ENCODE assay signal across 19 cellular contexts in the genomic region with DNA sequence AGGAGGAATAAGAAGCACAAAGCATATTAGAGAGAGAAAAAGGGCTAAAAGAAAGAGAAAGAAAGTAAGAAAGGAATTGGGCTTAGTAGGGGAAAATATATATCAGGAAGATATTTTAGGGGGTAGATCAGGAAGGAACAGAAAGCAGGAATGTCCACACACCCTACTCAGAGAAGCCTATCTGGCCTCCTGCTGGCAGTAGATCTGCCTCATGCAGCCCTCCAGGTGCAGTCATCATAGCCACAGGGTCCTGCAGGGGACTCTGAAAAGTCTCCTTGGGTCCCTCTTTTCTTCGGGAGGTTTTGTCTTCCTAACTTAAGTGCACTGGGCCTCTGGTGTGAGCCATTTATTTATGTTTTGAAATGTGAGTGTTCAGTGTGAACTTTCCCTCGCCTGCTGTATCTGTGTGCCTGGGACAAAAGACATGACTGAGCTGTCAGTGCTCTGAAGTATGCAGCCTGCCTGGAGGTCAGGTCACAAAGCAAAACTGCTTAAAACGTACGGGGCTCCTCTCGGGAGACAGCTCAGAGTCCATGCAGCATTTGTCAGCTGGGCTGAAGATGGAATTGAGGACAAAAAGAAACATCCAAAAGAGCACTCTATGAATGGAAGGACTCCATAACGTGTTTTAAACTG.
DNase-seq lines count a peak whose midpoint lies in the region; ATAC-seq, FAIRE-seq and TF ChIP-seq lines count a peak whose summit lies in the region.
"Had no signal": no experiment of that assay in that cellular context is flagged by ENCODE, and none has a peak within 500 bp of the region (broad histone marks: within the 10 kb centered on the region; RNA-seq: fewer than 3 reads in every experiment).

No MANE protein-coding gene starts in this region.

- ATAC-seq in K562 (no peak), left ventricle myocardium superior (peak; percentile 79)
- no peak for ATAC-seq in activated naive CD4-positive, alpha-beta T cell treated with anti-CD3 and anti-CD28 coated beads, Interleukin-2, amount 50 U/mL, for 72 hours
- ATAC-seq: A549 had no signal

- no peaks in the 10 kb centered on the region for H3K9me1 ChIP-seq in K562 (ENCODE audit: control insufficient read depth, insufficient read depth, low read length)

- no peaks in the 10 kb centered on the region for H4K20me1 ChIP-seq in K562 (replicated peaks; ENCODE audit: control insufficient read depth, insufficient read depth, low read length)

- intact Hi-C loops in K562 (cut with micrococcal nuclease) (no loop called here), left ventricle myocardium superior (cut with micrococcal nuclease) (no loop called here)

- peaks cover 6% of the 10 kb centered on the region in 2 donors for H3K9me3 Mint-ChIP-seq in activated naive CD4-positive, alpha-beta T cell treated with anti-CD3 and anti-CD28 coated beads, Interleukin-2, amount 50 U/mL, for 72 hours

- no peak for TF ChIP-seq RAD21 in K562 (CRISPR knock-in tag; conservative IDR thresholded peaks at IDR 0.05 in 1 of 2, IDR thresholded peaks at IDR 0.05 in 1 of 2)

- CTCF ChIA-PET in K562 (lab: Yijun Ruan, JAX; ENCODE audit: low intra/inter-chr PET ratio): no interaction called here

- in situ Hi-C loops in K562 (cut with MboI): no loop called here

- POLR2A ChIA-PET in K562 (lab: Yijun Ruan, JAX): interaction anchor here (0.7 kb wide), 1 partner anchor 23 kb away, joined by 3 read pairs; no protein-coding TSS in a partner anchor

- BruUV-seq in K562 (replicated peaks; lab: Mats Ljungman, UMichigan): no TSS peak

- H3K36me3 ChIP-seq in K562 (ENCODE audit: control insufficient read depth, insufficient read depth, low read length): no peaks in the 10 kb centered on the region
- no peaks in the 10 kb centered on the region for H3K36me3 ChIP-seq in neuron (ENCODE audit: insufficient read depth, low read length)

- no peaks in the 10 kb centered on the region for H3K4me1 ChIP-seq in K562 (replicated peaks in 1 of 2; ENCODE audit: control insufficient read depth in 2 of 2, insufficient read depth in 2 of 2, low read length in 2 of 2)
- peaks cover 4% of the 10 kb centered on the region for H3K4me1 ChIP-seq in neuron (ENCODE audit: insufficient read depth, low read length)
- H3K4me1 ChIP-seq: A549 had no signal

- no peak for TF ChIP-seq EP300 in K562 (IDR thresholded peaks at IDR 0.05; ENCODE audit: low read length)

- H3K27me3 ChIP-seq in K562 (ENCODE audit: control insufficient read depth in 2 of 2, insufficient read depth in 2 of 2, low read length in 2 of 2) (no peaks in the 10 kb centered on the region), neuron (ENCODE audit: insufficient read depth, low read length) (no peaks in the 10 kb centered on the region)

- no peak overlapping the region for H3K4me3 ChIP-seq in K562
- H3K4me3 ChIP-seq in neuron (ENCODE audit: low read length): no peak overlapping the region
- H3K4me3 ChIP-seq: A549 had no signal

- no peak overlapping the region for H3K27ac Mint-ChIP-seq in activated naive CD4-positive, alpha-beta T cell treated with anti-CD3 and anti-CD28 coated beads, Interleukin-2, amount 50 U/mL, for 72 hours
- H3K27ac Mint-ChIP-seq: CD14-positive monocyte, IgD-negative memory B cell had no signal

- H2AFZ ChIP-seq in K562 (ENCODE audit: low read depth, low read length) (no peak overlapping the region), neuron (ENCODE audit: low read depth, low read length) (peak overlapping the region; percentile 47)

- FAIRE-seq in K562 (lab: Jason Lieb, UNC): peak; percentile 23
- FAIRE-seq: A549, GM18507 had no signal

- no peak overlapping the region for H3K9ac ChIP-seq in K562 (ENCODE audit: insufficient read depth in 1 of 2, low read depth in 2 of 2, low read length in 2 of 2)

- DNase-seq in ELF-1 (ENCODE audit: low read depth, low spot score): peak; percentile 33
- no peak for DNase-seq in K562 (ENCODE audit: extremely low read depth in 1 of 4, low spot score in 3 of 4)
- DNase-seq in left ventricle myocardium superior: no peak
- no peak for DNase-seq in activated naive CD4-positive, alpha-beta T cell treated with anti-CD3 and anti-CD28 coated beads, Interleukin-2, amount 50 U/mL, for 72 hours (ENCODE audit: low spot score in 2 of 2)
- DNase-seq in NCI-H2196 (lab: John Stamatoyannopoulos, UW; ENCODE audit: unreplicated experiment): no peak
- DNase-seq in activated CD4-positive, alpha-beta T cell treated with anti-CD3 and anti-CD28 coated beads for 48 hours: no peak
- DNase-seq: COR-L47, HCEC 1CT, MV-4-11, NCI-H1436, NCI-H2081, NCI-H524, OCI-M1, RPMI8226 had no signal

- H3K79me2 ChIP-seq in K562 (ENCODE audit: control insufficient read depth, insufficient read depth, low read length): no peaks in the 10 kb centered on the region

- no peaks in the 10 kb centered on the region for H3K9me3 ChIP-seq in K562 (replicated peaks; ENCODE audit: control insufficient read depth, insufficient read depth, low read depth, low read length)
- no peaks in the 10 kb centered on the region for H3K9me3 ChIP-seq in neuron (ENCODE audit: low read length)
- H3K9me3 ChIP-seq: A549 had no signal

- H3K36me3 Mint-ChIP-seq in activated naive CD4-positive, alpha-beta T cell treated with anti-CD3 and anti-CD28 coated beads, Interleukin-2, amount 50 U/mL, for 72 hours: no peaks in the 10 kb centered on the region
- H3K36me3 Mint-ChIP-seq: CD14-positive monocyte, IgD-negative memory B cell had no signal

- WGBS in K562 (ENCODE audit: insufficient coverage, low coverage, missing lambda C conversion rate): 0% methylated on average over 6 of the region's 6 CpGs

- H3K27ac ChIP-seq in K562 (ENCODE audit: extremely low read depth, low read depth, low read length): no peak overlapping the region
- H3K27ac ChIP-seq: A549 had no signal

- no peak overlapping the region for H3K4me2 ChIP-seq in K562 (ENCODE audit: insufficient read depth, low read length)
- H3K4me2 ChIP-seq: A549 had no signal

- no peak for TF ChIP-seq POLR2A in K562 (conservative IDR thresholded peaks at IDR 0.05)

- TF ChIP-seq CTCF in K562 (IDR thresholded peaks at IDR 0.05 in 2 of 3, conservative IDR thresholded peaks at IDR 0.05 in 1 of 3; ENCODE audit: insufficient read depth in 2 of 3, low read depth in 1 of 3, low read length in 3 of 3): no peak

TF ChIP-seq in K562, 482 proteins besides CTCF, POLR2A, EP300 and RAD21:
- TF ChIP-seq SMAD3 (CRISPR knock-in tag; conservative IDR thresholded peaks at IDR 0.05): no peak
- no peak for TF ChIP-seq ARID1B (IDR thresholded peaks at IDR 0.05)
- no peak for TF ChIP-seq PURB (CRISPR knock-in tag; IDR thresholded peaks at IDR 0.05; ENCODE audit: low read depth)
- TF ChIP-seq CCNT2 (IDR thresholded peaks at IDR 0.05; ENCODE audit: borderline replicate concordance, extremely low read depth, insufficient read length, low read depth, low read length): no peak
- no peak for TF ChIP-seq TCFL5 (CRISPR knock-in tag; conservative IDR thresholded peaks at IDR 0.05)
- no peak for TF ChIP-seq ZNF75A (CRISPR knock-in tag; IDR thresholded peaks at IDR 0.05)
- no peak for TF ChIP-seq ZNF347 (CRISPR knock-in tag; IDR thresholded peaks at IDR 0.05; ENCODE audit: low read depth)
- TF ChIP-seq, protein P1, sequence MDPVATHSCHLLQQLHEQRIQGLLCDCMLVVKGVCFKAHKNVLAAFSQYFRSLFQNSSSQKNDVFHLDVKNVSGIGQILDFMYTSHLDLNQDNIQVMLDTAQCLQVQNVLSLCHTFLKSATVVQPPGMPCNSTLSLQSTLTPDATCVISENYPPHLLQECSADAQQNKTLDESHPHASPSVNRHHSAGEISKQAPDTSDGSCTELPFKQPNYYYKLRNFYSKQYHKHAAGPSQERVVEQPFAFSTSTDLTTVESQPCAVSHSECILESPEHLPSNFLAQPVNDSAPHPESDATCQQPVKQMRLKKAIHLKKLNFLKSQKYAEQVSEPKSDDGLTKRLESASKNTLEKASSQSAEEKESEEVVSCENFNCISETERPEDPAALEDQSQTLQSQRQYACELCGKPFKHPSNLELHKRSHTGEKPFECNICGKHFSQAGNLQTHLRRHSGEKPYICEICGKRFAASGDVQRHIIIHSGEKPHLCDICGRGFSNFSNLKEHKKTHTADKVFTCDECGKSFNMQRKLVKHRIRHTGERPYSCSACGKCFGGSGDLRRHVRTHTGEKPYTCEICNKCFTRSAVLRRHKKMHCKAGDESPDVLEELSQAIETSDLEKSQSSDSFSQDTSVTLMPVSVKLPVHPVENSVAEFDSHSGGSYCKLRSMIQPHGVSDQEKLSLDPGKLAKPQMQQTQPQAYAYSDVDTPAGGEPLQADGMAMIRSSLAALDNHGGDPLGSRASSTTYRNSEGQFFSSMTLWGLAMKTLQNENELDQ (CRISPR knock-in tag; IDR thresholded peaks at IDR 0.05; ENCODE audit: borderline replicate concordance): no peak
- TF ChIP-seq RBFOX2 (IDR thresholded peaks at IDR 0.05; ENCODE audit: low read depth, low read length): no peak
- no peak for TF ChIP-seq SMARCC2 (IDR thresholded peaks at IDR 0.05; ENCODE audit: low read depth)
- TF ChIP-seq ZFX (CRISPR knock-in tag; IDR thresholded peaks at IDR 0.05): no peak
- no peak for TF ChIP-seq ZKSCAN3 (CRISPR knock-in tag; IDR thresholded peaks at IDR 0.05)
- TF ChIP-seq GABPB2 (CRISPR knock-in tag; conservative IDR thresholded peaks at IDR 0.05): no peak
